In the genomic region with DNA sequence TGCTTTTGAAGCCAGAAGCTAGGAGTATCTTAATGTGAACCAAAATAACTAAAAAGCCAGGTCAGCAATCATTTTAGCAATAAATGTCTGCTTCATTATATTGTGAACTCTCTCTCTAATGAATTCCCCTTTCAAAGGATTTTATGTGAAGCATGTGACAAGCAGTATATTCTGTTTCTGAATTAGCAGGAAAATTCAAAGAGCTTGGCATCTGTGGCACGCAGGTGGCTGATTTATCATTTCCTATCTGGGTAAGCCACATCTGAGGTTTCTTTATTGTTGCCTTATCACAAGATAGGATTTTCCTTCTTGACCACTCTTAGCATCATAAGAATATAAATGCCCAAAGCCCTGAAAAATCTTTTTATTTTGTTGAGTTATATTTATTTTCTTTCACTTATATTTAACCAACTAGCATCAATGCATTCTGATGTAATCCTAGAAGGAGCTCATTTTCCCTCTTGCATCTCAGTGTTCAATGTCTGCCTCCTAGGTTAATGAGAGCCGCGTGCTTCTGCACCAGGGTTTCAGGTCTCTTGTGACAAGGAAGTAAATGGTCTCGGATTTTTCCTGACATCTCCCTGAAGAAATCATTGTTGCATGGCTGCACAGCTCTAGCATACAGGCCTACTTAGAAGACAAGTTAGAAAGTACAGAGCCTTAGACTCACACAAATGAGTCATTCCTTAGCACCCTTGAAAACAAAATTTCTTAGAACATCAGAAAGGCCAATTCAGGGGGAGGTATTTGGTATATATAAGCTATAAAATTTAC, we compare ENCODE assay signal across 15 cellular contexts. TPM values are rescaled to one million over a fixed set of nuclear protein-coding genes. Genes with fewer than 3 reads are reported as not detected.
DNase-seq lines count a peak whose midpoint lies in the region; ATAC-seq, FAIRE-seq and TF ChIP-seq lines count a peak whose summit lies in the region.
"Had no signal": no experiment of that assay in that cellular context is flagged by ENCODE, and none has a peak within 500 bp of the region (broad histone marks: within the 10 kb centered on the region; RNA-seq: fewer than 3 reads in every experiment).

No MANE protein-coding gene starts in this region.

- H3K4me3 ChIP-seq in endothelial cell of umbilical vein (replicated peaks in 1 of 3; ENCODE audit: insufficient read depth in 1 of 3, low read depth in 1 of 3, low read length in 3 of 3) = no peak overlapping the region
- H3K4me3 ChIP-seq: esophagus squamous epithelium, lung had no signal

- H3K27ac Mint-ChIP-seq in activated naive CD4-positive, alpha-beta T cell treated with anti-CD3 and anti-CD28 coated beads for 36 hours = peak overlapping the region; percentile 50
- no peak overlapping the region for H3K27ac Mint-ChIP-seq in activated naive CD4-positive, alpha-beta T cell treated with anti-CD3 and anti-CD28 coated beads, Interleukin-2, amount 10 ng/mL, durations not matched to agents 7 days and 5 days

- no peaks in the 10 kb centered on the region for H3K9me1 ChIP-seq in endothelial cell of umbilical vein (replicated peaks; ENCODE audit: control insufficient read depth, extremely low read depth, insufficient read depth, low read length)

- H3K36me3 ChIP-seq in endothelial cell of umbilical vein (ENCODE audit: control insufficient read depth in 2 of 2, extremely low read depth in 1 of 2, insufficient read depth in 2 of 2, low read length in 2 of 2) = no peaks in the 10 kb centered on the region
- H3K36me3 ChIP-seq: esophagus squamous epithelium had no signal

- peak; percentile 48 for DNase-seq in activated naive CD4-positive, alpha-beta T cell treated with anti-CD3 and anti-CD28 coated beads for 36 hours
- no peak for DNase-seq in activated naive CD4-positive, alpha-beta T cell treated with anti-CD3 and anti-CD28 coated beads, Interleukin-2, amount 10 ng/mL, durations not matched to agents 7 days and 5 days
- DNase-seq in NCI-H2171 treated with DMSO at 0.1 percent for 48 hours (lab: John Stamatoyannopoulos, UW) (peak; percentile 76), endothelial cell of umbilical vein (ENCODE audit: low read depth, low spot score) (peak; percentile 63), HPDE6-E6E7 (ENCODE audit: extremely low spot score) (no peak), left cardiac atrium (no peak), GM19239 (ENCODE audit: insufficient read length, low spot score) (no peak)
- DNase-seq in stimulated activated naive CD8-positive, alpha-beta T cell treated with anti-CD3 and anti-CD28 coated beads, Interleukin-15, Interleukin-2, amounts not matched to agents 100 U/mL and 50 U/mL, for 24 hours = no peak
- DNase-seq: cortex of kidney, DMS153, esophagus squamous epithelium, H9, NCI-H2029 treated with DMSO at 0.1 percent for 48 hours, SIG-M5 had no signal

- no peaks in the 10 kb centered on the region for H3K9me3 Mint-ChIP-seq in activated naive CD4-positive, alpha-beta T cell treated with anti-CD3 and anti-CD28 coated beads for 36 hours
- no peaks in the 10 kb centered on the region for H3K9me3 Mint-ChIP-seq in activated naive CD4-positive, alpha-beta T cell treated with anti-CD3 and anti-CD28 coated beads, Interleukin-2, amount 10 ng/mL, durations not matched to agents 7 days and 5 days
- H3K9me3 Mint-ChIP-seq: H9 had no signal

- CTCF ChIA-PET in activated naive CD4-positive, alpha-beta T cell treated with anti-CD3 and anti-CD28 coated beads for 36 hours (lab: Charles Lee) = interaction anchor here (0.5 to 3.0 kb wide), 3 partner anchors 27 to 1342 kb away, joined by 3 to 17 read pairs (median 3); no protein-coding TSS in a partner anchor
- CTCF ChIA-PET in activated naive CD4-positive, alpha-beta T cell treated with anti-CD3 and anti-CD28 coated beads, Interleukin-2, amount 10 ng/mL, durations not matched to agents 7 days and 5 days (lab: Charles Lee) = interaction anchor here (1.0 to 1.1 kb wide), 2 partner anchors 97 to 342 kb away, joined by 3 read pairs; no protein-coding TSS in a partner anchor
- CTCF ChIA-PET in endothelial cell of umbilical vein (lab: Charles Lee) = interaction anchor here (0.7 to 2.0 kb wide), 12 partner anchors 11 to 1067 kb away, joined by 3 to 9 read pairs (median 4); no protein-coding TSS in a partner anchor

- no peak for TF ChIP-seq POLR2A in endothelial cell of umbilical vein (IDR thresholded peaks at IDR 0.05; ENCODE audit: low read depth, low read length)

- ATAC-seq in stimulated activated naive CD8-positive, alpha-beta T cell treated with anti-CD3 and anti-CD28 coated beads, Interleukin-15, Interleukin-2, amounts not matched to agents 100 U/mL and 50 U/mL, for 24 hours = peak; percentile 79
- ATAC-seq in left cardiac atrium = no peak

- FAIRE-seq in endothelial cell of umbilical vein (lab: Jason Lieb, UNC) (peak; percentile 54), GM19239 (lab: Jason Lieb, UNC) (no peak)

- H3K4me2 ChIP-seq in endothelial cell of umbilical vein (ENCODE audit: insufficient read depth, low read length) = no peak overlapping the region

- dilution Hi-C loops in endothelial cell of umbilical vein (cut with MboI; ENCODE audit: extremely low pct_ligation_motif_present, low sequenced_read_pairs) = no loop called here

- peaks cover 38% of the 10 kb centered on the region for H3K4me1 Mint-ChIP-seq in activated naive CD4-positive, alpha-beta T cell treated with anti-CD3 and anti-CD28 coated beads for 36 hours (ENCODE audit: low read depth)
- H3K4me1 Mint-ChIP-seq in activated naive CD4-positive, alpha-beta T cell treated with anti-CD3 and anti-CD28 coated beads, Interleukin-2, amount 10 ng/mL, durations not matched to agents 7 days and 5 days = peaks cover 16% of the 10 kb centered on the region
- H3K4me1 Mint-ChIP-seq: H9 had no signal

- H3K27me3 Mint-ChIP-seq in activated naive CD4-positive, alpha-beta T cell treated with anti-CD3 and anti-CD28 coated beads for 36 hours (ENCODE audit: low read depth) = no peaks in the 10 kb centered on the region
- no peaks in the 10 kb centered on the region for H3K27me3 Mint-ChIP-seq in activated naive CD4-positive, alpha-beta T cell treated with anti-CD3 and anti-CD28 coated beads, Interleukin-2, amount 10 ng/mL, durations not matched to agents 7 days and 5 days

- H4K20me1 ChIP-seq in endothelial cell of umbilical vein (replicated peaks; ENCODE audit: control insufficient read depth, extremely low read depth, insufficient read depth, low read length) = no peaks in the 10 kb centered on the region

- H3K27me3 ChIP-seq in endothelial cell of umbilical vein (ENCODE audit: control insufficient read depth in 2 of 2, insufficient read depth in 2 of 2, low read length in 2 of 2) = no peaks in the 10 kb centered on the region
- H3K27me3 ChIP-seq: esophagus squamous epithelium had no signal

- BruUV-seq in endothelial cell of umbilical vein (replicated peaks; lab: Mats Ljungman, UMichigan) = no TSS peak

- intact Hi-C loops in activated naive CD4-positive, alpha-beta T cell treated with anti-CD3 and anti-CD28 coated beads for 36 hours (cut with micrococcal nuclease) = loop anchor here (1.0 to 2.0 kb wide), 4 partner anchors 40 to 96 kb away; no protein-coding TSS in a partner anchor
- intact Hi-C loops in endothelial cell of umbilical vein (cut with micrococcal nuclease) (no loop called here), left cardiac atrium (cut with DNase I) (no loop called here)

- no peak overlapping the region for H3K4me3 Mint-ChIP-seq in activated naive CD4-positive, alpha-beta T cell treated with anti-CD3 and anti-CD28 coated beads for 36 hours
- H3K4me3 Mint-ChIP-seq in activated naive CD4-positive, alpha-beta T cell treated with anti-CD3 and anti-CD28 coated beads, Interleukin-2, amount 10 ng/mL, durations not matched to agents 7 days and 5 days = no peak overlapping the region
- H3K4me3 Mint-ChIP-seq: H9 had no signal

- TF ChIP-seq CTCF in endothelial cell of umbilical vein (IDR thresholded peaks at IDR 0.05; ENCODE audit: extremely low read depth in 1 of 2, insufficient read depth in 1 of 2, low read depth in 1 of 2, low read length in 2 of 2) = no peak

- H3K27ac ChIP-seq in endothelial cell of umbilical vein (ENCODE audit: insufficient read depth, low read depth, low read length) = peak overlapping the region; percentile 15
- H3K27ac ChIP-seq: esophagus squamous epithelium had no signal

- H3K4me1 ChIP-seq in endothelial cell of umbilical vein (ENCODE audit: control insufficient read depth, extremely low read depth, insufficient read depth, low read length) = peaks cover 24% of the 10 kb centered on the region
- H3K4me1 ChIP-seq: esophagus squamous epithelium had no signal

- POLR2A ChIA-PET in endothelial cell of umbilical vein (lab: Charles Lee) = no interaction called here

- no peak overlapping the region for H3K9ac ChIP-seq in endothelial cell of umbilical vein (replicated peaks; ENCODE audit: extremely low read depth, insufficient read depth, low read length)

- H3K9me3 ChIP-seq in endothelial cell of umbilical vein (replicated peaks; ENCODE audit: control insufficient read depth, insufficient read depth, low read length) = no peaks in the 10 kb centered on the region
- H3K9me3 ChIP-seq: esophagus squamous epithelium had no signal

- no peaks in the 10 kb centered on the region for H3K36me3 Mint-ChIP-seq in activated naive CD4-positive, alpha-beta T cell treated with anti-CD3 and anti-CD28 coated beads for 36 hours (ENCODE audit: low read depth)
- no peaks in the 10 kb centered on the region for H3K36me3 Mint-ChIP-seq in activated naive CD4-positive, alpha-beta T cell treated with anti-CD3 and anti-CD28 coated beads, Interleukin-2, amount 10 ng/mL, durations not matched to agents 7 days and 5 days

- peak overlapping the region; percentile 13 for H2AFZ ChIP-seq in endothelial cell of umbilical vein (ENCODE audit: low read depth, low read length)

- H3K79me2 ChIP-seq in endothelial cell of umbilical vein (ENCODE audit: control insufficient read depth, insufficient read depth, low read length) = no peaks in the 10 kb centered on the region

TF ChIP-seq in endothelial cell of umbilical vein, 7 proteins besides CTCF, POLR2A, EP300 and RAD21 (continues in another document):
- no peak for TF ChIP-seq MYC (IDR thresholded peaks at IDR 0.05; ENCODE audit: low read depth, low read length)
- TF ChIP-seq GATA2 (IDR thresholded peaks at IDR 0.05; ENCODE audit: insufficient read depth, insufficient read length, low read depth, low read length) = peak; percentile 55
- TF ChIP-seq FOS (IDR thresholded peaks at IDR 0.05; ENCODE audit: borderline replicate concordance, insufficient read depth, low read length) = peak; percentile 19

RNA-seq across cellular contexts. Expression of a gene that starts 57.0 kb away (rescaled TPM):
- total RNA-seq in activated naive CD4-positive, alpha-beta T cell treated with anti-CD3 and anti-CD28 coated beads for 36 hours = 10 to 100 TPM; 19.4 to 19.9 TPM
- 25.9 and 26.0 TPM in 2 replicates for total RNA-seq in endothelial cell of umbilical vein
- polyA plus RNA-seq in endothelial cell of umbilical vein = 16.0 and 18.3 TPM in 2 replicates
- 7.0 and 8.9 TPM in 2 replicates for polyA plus RNA-seq in endothelial cell of umbilical vein (2011; cell fraction: cytosol; rRNA removed)
- 31.3 and 31.9 TPM in 2 replicates for polyA plus RNA-seq in endothelial cell of umbilical vein (2011; cell fraction: nucleus; rRNA removed)
- 10.1 and 11.2 TPM in 2 replicates for polyA plus RNA-seq in endothelial cell of umbilical vein (2012)
- polyA minus RNA-seq in endothelial cell of umbilical vein = 161 and 176 TPM in 2 replicates
- polyA minus RNA-seq in endothelial cell of umbilical vein (2011; cell fraction: cytosol; rRNA and poly(A)+ RNA removed) = 6.3 TPM
- 179 and 248 TPM in 2 replicates for polyA minus RNA-seq in endothelial cell of umbilical vein (2011; cell fraction: nucleus; rRNA and poly(A)+ RNA removed)
- 10 to 100 TPM; 13.9 to 14.0 TPM for total RNA-seq in left cardiac atrium

Comparison
In these comparisons a context has a peak if more than half of its experiments do, and no peak if none do; other contexts are left out.
1. DNase-seq: peak in activated naive CD4-positive, alpha-beta T cell treated with anti-CD3 and anti-CD28 coated beads for 36 hours (single experiment), NCI-H2171 treated with DMSO at 0.1 percent for 48 hours (single experiment) and endothelial cell of umbilical vein (single experiment); none in activated naive CD4-positive, alpha-beta T cell treated with anti-CD3 and anti-CD28 coated beads, Interleukin-2, amount 10 ng/mL, durations not matched to agents 7 days and 5 days (single experiment), stimulated activated naive CD8-positive, alpha-beta T cell treated with anti-CD3 and anti-CD28 coated beads, Interleukin-15, Interleukin-2, amounts not matched to agents 100 U/mL and 50 U/mL, for 24 hours (single experiment), HPDE6-E6E7 (single experiment), left cardiac atrium (single experiment) and GM19239 (single experiment).